ENCODE assay signal across 8 cellular contexts in the genomic region with DNA sequence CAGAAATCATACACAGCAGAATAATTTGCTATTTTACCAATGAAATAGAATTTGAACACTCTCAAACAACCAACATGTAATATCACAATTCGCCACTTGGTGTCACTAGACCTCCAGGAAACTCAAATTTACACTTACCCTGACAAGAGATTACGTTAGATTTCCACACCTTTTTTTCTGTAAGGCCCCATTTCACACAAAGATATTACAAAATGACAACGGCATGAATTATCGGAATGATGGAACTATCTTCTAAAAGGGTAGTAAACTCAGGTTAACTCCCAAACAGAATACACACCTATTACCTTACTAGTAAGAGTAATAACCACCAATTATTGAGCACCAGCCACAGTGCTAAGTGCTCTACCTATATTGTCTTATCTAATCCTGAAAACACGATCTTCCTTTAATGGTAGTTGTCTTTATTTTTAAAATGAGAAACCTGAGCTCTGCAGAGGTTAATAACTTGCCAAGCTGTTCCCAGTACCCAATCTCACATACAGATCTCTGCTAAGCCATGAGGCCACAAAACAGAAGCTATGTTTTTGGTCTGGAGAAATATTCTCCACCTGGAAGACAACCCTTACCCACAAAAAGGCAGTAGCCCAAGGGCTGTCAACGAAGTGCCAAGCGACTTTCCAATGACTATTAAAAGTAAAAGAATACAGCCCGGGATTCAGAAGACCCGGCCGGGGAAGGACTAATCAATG.
DNase-seq lines count a peak whose midpoint lies in the region; ATAC-seq and TF ChIP-seq lines count a peak whose summit lies in the region.

No MANE protein-coding gene starts in this region.

- no peaks in the 10 kb centered on the region for H3K79me2 ChIP-seq in KMS-11 (ENCODE audit: insufficient read depth, low read depth)

- no peak overlapping the region for H3K27ac ChIP-seq in KMS-11
- peak overlapping the region; percentile 37 to 64 for H3K27ac ChIP-seq in mucosa of rectum (ENCODE audit: low read depth in 2 of 2, low read length in 2 of 2)

- H3K4me3 ChIP-seq in GM12864 (ENCODE audit: low read depth, low read length) (no peak overlapping the region), KMS-11 (IDR thresholded peaks at IDR 0.05; ENCODE audit: insufficient read depth, low read depth, low read length) (no peak overlapping the region), epithelial cell of esophagus (ENCODE audit: low read length) (no peak overlapping the region), mucosa of rectum (ENCODE audit: low read length in 2 of 2) (no peak overlapping the region)

- no peaks in the 10 kb centered on the region for H3K9me3 Mint-ChIP-seq in activated T-helper 17 cell treated with anti-CD3 and anti-CD28 coated beads, Interleukin-2, amount 50 U/mL, for 72 hours

- ATAC-seq in activated T-helper 17 cell treated with anti-CD3 and anti-CD28 coated beads, Interleukin-2, amount 50 U/mL, for 72 hours (replicated peaks) = no peak
- ATAC-seq in GM19463 (IDR thresholded peaks at IDR 0.05; ENCODE audit: unreplicated experiment) = no peak

- DNase-seq in AG09319 (ENCODE audit: extremely low read depth, low read depth) (no peak), GM12864 (ENCODE audit: low read depth) (no peak), SHP77 (lab: John Stamatoyannopoulos, UW) (peak; percentile 27 to 62), epithelial cell of esophagus (ENCODE audit: low read depth) (peak; percentile 65)

- no peak overlapping the region for H3K27ac Mint-ChIP-seq in activated T-helper 17 cell treated with anti-CD3 and anti-CD28 coated beads, Interleukin-2, amount 50 U/mL, for 72 hours

- TF ChIP-seq CTCF in AG09319 (IDR thresholded peaks at IDR 0.05; ENCODE audit: low read depth, low read length) (peak; percentile 56), GM12864 (IDR thresholded peaks at IDR 0.05; ENCODE audit: low read depth, low read length, missing control alignments) (peak; percentile 50), KMS-11 (conservative IDR thresholded peaks at IDR 0.05; ENCODE audit: low read depth, low read length) (peak; percentile 78), epithelial cell of esophagus (IDR thresholded peaks at IDR 0.05; ENCODE audit: insufficient read depth, low read depth, low read length, missing control alignments) (peak; percentile 65)

- no peak overlapping the region for H3K9ac ChIP-seq in KMS-11
- H3K9ac ChIP-seq in mucosa of rectum (ENCODE audit: low read depth in 1 of 2, low read length in 2 of 2) = no peak overlapping the region

- H3K27me3 ChIP-seq in KMS-11 (ENCODE audit: insufficient read depth, low read depth) (no peaks in the 10 kb centered on the region), mucosa of rectum (ENCODE audit: control insufficient read depth in 2 of 2, insufficient read depth in 2 of 2, low read length in 2 of 2) (no peaks in the 10 kb centered on the region)

- H3K9me3 ChIP-seq in mucosa of rectum (ENCODE audit: control insufficient read depth in 2 of 2, low read length in 2 of 2) = no peaks in the 10 kb centered on the region

- H3K4me1 ChIP-seq in KMS-11 (ENCODE audit: low read depth, poor library complexity, severe bottlenecking) = no peaks in the 10 kb centered on the region
- no peaks in the 10 kb centered on the region for H3K4me1 ChIP-seq in mucosa of rectum (ENCODE audit: control insufficient read depth in 2 of 2, insufficient read depth in 2 of 2, low read length in 2 of 2)

- no peaks in the 10 kb centered on the region for H3K27me3 Mint-ChIP-seq in activated T-helper 17 cell treated with anti-CD3 and anti-CD28 coated beads, Interleukin-2, amount 50 U/mL, for 72 hours

- no peak overlapping the region for H3K4me3 Mint-ChIP-seq in activated T-helper 17 cell treated with anti-CD3 and anti-CD28 coated beads, Interleukin-2, amount 50 U/mL, for 72 hours

- H3K4me1 Mint-ChIP-seq in activated T-helper 17 cell treated with anti-CD3 and anti-CD28 coated beads, Interleukin-2, amount 50 U/mL, for 72 hours = no peaks in the 10 kb centered on the region

- no peak overlapping the region for H2AFZ ChIP-seq in KMS-11 (ENCODE audit: low read depth)

- no peaks in the 10 kb centered on the region for H3K36me3 Mint-ChIP-seq in activated T-helper 17 cell treated with anti-CD3 and anti-CD28 coated beads, Interleukin-2, amount 50 U/mL, for 72 hours (ENCODE audit: low read depth)

- H3K36me3 ChIP-seq in KMS-11 (ENCODE audit: insufficient read depth) (no peaks in the 10 kb centered on the region), mucosa of rectum (ENCODE audit: control insufficient read depth in 2 of 2, insufficient read depth in 2 of 2, low read length in 2 of 2) (no peaks in the 10 kb centered on the region)

- no peak overlapping the region for H3K4me2 ChIP-seq in KMS-11

- no peaks in the 10 kb centered on the region for H4K20me1 ChIP-seq in KMS-11 (ENCODE audit: insufficient read depth)

Comparison
In these comparisons a context has a peak if more than half of its experiments do, and no peak if none do; other contexts are left out.
1. DNase-seq: peak in SHP77 (2 of 2) and epithelial cell of esophagus (single experiment); none in AG09319 (single experiment) and GM12864 (single experiment).
2. Peak in every context shown above with its lines, with median percentiles within 50 percentile points of each other: CTCF ChIP-seq.